4 cellular contexts compared by ENCODE assay signal in genomic region chr21:38795475-38795874, GRCh38.
TF ChIP-seq lines count a peak whose summit lies in the region.

No MANE protein-coding gene starts in this region.

TF ChIP-seq in A549, 52 proteins besides CTCF, POLR2A, EP300 and RAD21:
- TF ChIP-seq JUN (IDR thresholded peaks at IDR 0.05) (no peak), HOXA7 (CRISPR knock-in tag; IDR thresholded peaks at IDR 0.05) (no peak), BCL3 (IDR thresholded peaks at IDR 0.05) (no peak), BHLHE40 (IDR thresholded peaks at IDR 0.05; ENCODE audit: low read depth, low read length) (no peak), RARB (CRISPR knock-in tag; IDR thresholded peaks at IDR 0.05) (no peak), MYC (IDR thresholded peaks at IDR 0.05; ENCODE audit: borderline replicate concordance, low read length) (no peak), ESRRA (IDR thresholded peaks at IDR 0.05; ENCODE audit: borderline replicate concordance, low read length) (no peak), SREBF2 (IDR thresholded peaks at IDR 0.05) (no peak), MAFK (IDR thresholded peaks at IDR 0.05; ENCODE audit: partially characterized antibody) (no peak), TFCP2L1 (CRISPR knock-in tag; IDR thresholded peaks at IDR 0.05) (no peak), JUNB (IDR thresholded peaks at IDR 0.05) (no peak), RNF2 (IDR thresholded peaks at IDR 0.05; ENCODE audit: borderline replicate concordance, low read depth) (no peak), ELK1 (IDR thresholded peaks at IDR 0.05; ENCODE audit: low read depth, low read length) (no peak), CEBPB (IDR thresholded peaks at IDR 0.05) (no peak), ZNF302 (CRISPR knock-in tag; IDR thresholded peaks at IDR 0.05) (no peak)

TF ChIP-seq in IMR-90, 13 proteins besides CTCF, POLR2A, EP300 and RAD21:
- TF ChIP-seq MAZ (IDR thresholded peaks at IDR 0.05; ENCODE audit: borderline replicate concordance, low read depth, low read length) (no peak), CHD1 (IDR thresholded peaks at IDR 0.05; ENCODE audit: low read depth, low read length) (no peak), MXI1 (IDR thresholded peaks at IDR 0.05; ENCODE audit: borderline replicate concordance, low read depth, low read length) (no peak), SMC3 (IDR thresholded peaks at IDR 0.05; ENCODE audit: low read depth, low read length) (no peak), ELK1 (IDR thresholded peaks at IDR 0.05; ENCODE audit: borderline replicate concordance, low read depth, low read length) (no peak), RCOR1 (IDR thresholded peaks at IDR 0.05; ENCODE audit: insufficient replicate concordance, low read length) (no peak), BHLHE40 (IDR thresholded peaks at IDR 0.05; ENCODE audit: low read depth, low read length) (no peak), MAFK (IDR thresholded peaks at IDR 0.05; ENCODE audit: low read depth, low read length) (no peak), NFE2L2 (IDR thresholded peaks at IDR 0.05; ENCODE audit: low read depth, low read length) (no peak), FOS (IDR thresholded peaks at IDR 0.05; ENCODE audit: low read depth, low read length) (no peak), CEBPB (IDR thresholded peaks at IDR 0.05; ENCODE audit: low read depth, low read length) (no peak)

TF ChIP-seq in H1, 55 proteins besides CTCF, POLR2A, EP300 and RAD21:
- no peak for TF ChIP-seq RFX5 (IDR thresholded peaks at IDR 0.05; ENCODE audit: borderline replicate concordance, low read depth, low read length)
- no peak for TF ChIP-seq POLR2AphosphoS5 (IDR thresholded peaks at IDR 0.05; ENCODE audit: low read depth, low read length)
- TF ChIP-seq SIX5 (IDR thresholded peaks at IDR 0.05; ENCODE audit: low read depth, low read length), result no peak
- TF ChIP-seq EZH2 (IDR thresholded peaks at IDR 0.05; ENCODE audit: low read depth, low read length, severe bottlenecking), result no peak
- TF ChIP-seq ASH2L (IDR thresholded peaks at IDR 0.05; ENCODE audit: low read length), result no peak
- TF ChIP-seq, protein P1, sequence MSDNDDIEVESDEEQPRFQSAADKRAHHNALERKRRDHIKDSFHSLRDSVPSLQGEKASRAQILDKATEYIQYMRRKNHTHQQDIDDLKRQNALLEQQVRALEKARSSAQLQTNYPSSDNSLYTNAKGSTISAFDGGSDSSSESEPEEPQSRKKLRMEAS (IDR thresholded peaks at IDR 0.05), result no peak
- no peak for TF ChIP-seq YY1 (IDR thresholded peaks at IDR 0.05; ENCODE audit: low read depth, low read length)
- TF ChIP-seq SAP30 (IDR thresholded peaks at IDR 0.05; ENCODE audit: insufficient read depth, insufficient replicate concordance, low read length), result no peak
- TF ChIP-seq KDM4A (IDR thresholded peaks at IDR 0.05; ENCODE audit: low read depth, low read length, severe bottlenecking), result no peak
- TF ChIP-seq ZNF274 (IDR thresholded peaks at IDR 0.05; ENCODE audit: borderline replicate concordance, extremely low read depth, low read length), result no peak
- TF ChIP-seq ATF3 (IDR thresholded peaks at IDR 0.05; ENCODE audit: insufficient read depth, low read depth, low read length), result no peak
- TF ChIP-seq RBBP5 (IDR thresholded peaks at IDR 0.05; ENCODE audit: borderline replicate concordance, low read depth, low read length), result no peak
- no peak for TF ChIP-seq FOSL1 (IDR thresholded peaks at IDR 0.05; ENCODE audit: insufficient read depth, low read depth, low read length)
- no peak for TF ChIP-seq RXRA (IDR thresholded peaks at IDR 0.05; ENCODE audit: insufficient read depth, low read depth, low read length)

TF ChIP-seq in GM23338, 12 proteins besides CTCF, POLR2A, EP300 and RAD21:
- TF ChIP-seq CREB1 (CRISPR knock-in tag; IDR thresholded peaks at IDR 0.05; ENCODE audit: low read depth) (no peak), REST (IDR thresholded peaks at IDR 0.05; ENCODE audit: unreplicated experiment) (no peak), POLR2AphosphoS5 (IDR thresholded peaks at IDR 0.05; ENCODE audit: low read depth) (no peak), EZH2 (IDR thresholded peaks at IDR 0.05; ENCODE audit: low read depth, unreplicated experiment) (no peak), JUNB (IDR thresholded peaks at IDR 0.05; ENCODE audit: unreplicated experiment) (no peak), ZNF331 (CRISPR knock-in tag; IDR thresholded peaks at IDR 0.05; ENCODE audit: low read depth) (no peak), EZH2phosphoT487 (IDR thresholded peaks at IDR 0.05; ENCODE audit: unreplicated experiment) (no peak), ZNF114 (CRISPR knock-in tag; IDR thresholded peaks at IDR 0.05) (no peak), STAT1 (IDR thresholded peaks at IDR 0.05; ENCODE audit: unreplicated experiment) (no peak), NANOG (IDR thresholded peaks at IDR 0.05; ENCODE audit: borderline replicate concordance) (no peak), ZNF462 (CRISPR knock-in tag; IDR thresholded peaks at IDR 0.05) (no peak)
- TF ChIP-seq, protein P2, sequence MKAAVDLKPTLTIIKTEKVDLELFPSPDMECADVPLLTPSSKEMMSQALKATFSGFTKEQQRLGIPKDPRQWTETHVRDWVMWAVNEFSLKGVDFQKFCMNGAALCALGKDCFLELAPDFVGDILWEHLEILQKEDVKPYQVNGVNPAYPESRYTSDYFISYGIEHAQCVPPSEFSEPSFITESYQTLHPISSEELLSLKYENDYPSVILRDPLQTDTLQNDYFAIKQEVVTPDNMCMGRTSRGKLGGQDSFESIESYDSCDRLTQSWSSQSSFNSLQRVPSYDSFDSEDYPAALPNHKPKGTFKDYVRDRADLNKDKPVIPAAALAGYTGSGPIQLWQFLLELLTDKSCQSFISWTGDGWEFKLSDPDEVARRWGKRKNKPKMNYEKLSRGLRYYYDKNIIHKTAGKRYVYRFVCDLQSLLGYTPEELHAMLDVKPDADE (IDR thresholded peaks at IDR 0.05), result no peak
TF ChIP-seq in GM23338: peak in this region for 0.
